In genomic region chr12:111942557-111942956, GRCh38 we compare ENCODE assay signal across 12 cellular contexts.
DNase-seq lines count a peak whose midpoint lies in the region; ATAC-seq and TF ChIP-seq lines count a peak whose summit lies in the region.
"Had no signal": no experiment of that assay in that cellular context is flagged by ENCODE, and none has a peak within 500 bp of the region (broad histone marks: within the 10 kb centered on the region; RNA-seq: fewer than 3 reads in every experiment).

No MANE protein-coding gene starts in this region.

- H3K9me3 Mint-ChIP-seq in CD8-positive, alpha-beta memory T cell, result no peaks in the 10 kb centered on the region

- no peaks in the 10 kb centered on the region for H3K27me3 Mint-ChIP-seq in CD8-positive, alpha-beta memory T cell

- no peaks in the 10 kb centered on the region for H3K9me3 ChIP-seq in HAP-1
- H3K9me3 ChIP-seq in CD8-positive, alpha-beta memory T cell (ENCODE audit: low read length), result no peaks in the 10 kb centered on the region
- H3K9me3 ChIP-seq: vagina had no signal

- CTCF ChIA-PET in CD8-positive, alpha-beta memory T cell (lab: Charles Lee), result interaction anchor here (5.0 kb wide), 1 partner anchor 71 kb away, joined by 71 read pairs; the partner anchor contains the start of genes ERP29 and TMEM116

- POLR2A ChIA-PET in CD8-positive, alpha-beta memory T cell (lab: Charles Lee), result no interaction called here

- H3K4me3 Mint-ChIP-seq in CD8-positive, alpha-beta memory T cell, result no peak overlapping the region

- no peaks in the 10 kb centered on the region for H3K36me3 ChIP-seq in HAP-1 (replicated peaks)
- peaks cover 6% of the 10 kb centered on the region for H3K36me3 ChIP-seq in CD8-positive, alpha-beta memory T cell (ENCODE audit: insufficient read depth, low read length)
- H3K36me3 ChIP-seq: vagina had no signal

- in situ Hi-C loops in ACHN (cut with HindIII; ENCODE audit: low pct_ligation_motif_present, low pct_unique_long_range_greater_than_20kb, low sequenced_read_pairs) (no loop called here), HAP-1 (cut with MboI; ENCODE audit: low sequenced_read_pairs) (loop anchor here (25.0 kb wide), 1 partner anchor 445 kb away; the partner anchor contains the start of gene HECTD4)

- H3K27ac ChIP-seq in CD8-positive, alpha-beta memory T cell (ENCODE audit: low read depth, low read length), result no peak overlapping the region
- H3K27ac ChIP-seq: vagina had no signal

- peak; percentile 79 for ATAC-seq in SK-N-SH treated with all-trans-retinoic acid at 6 μM for 48 hours
- ATAC-seq in GM21360 (IDR thresholded peaks at IDR 0.05; ENCODE audit: unreplicated experiment), result no peak
- ATAC-seq: Right ventricle myocardium inferior had no signal

- H3K4me1 ChIP-seq in HAP-1, result no peaks in the 10 kb centered on the region
- H3K4me1 ChIP-seq in CD8-positive, alpha-beta memory T cell (ENCODE audit: insufficient read depth, low read length), result peaks cover 16% of the 10 kb centered on the region
- H3K4me1 ChIP-seq: vagina had no signal

- H3K36me3 Mint-ChIP-seq in CD8-positive, alpha-beta memory T cell, result peaks cover 0 to 23% (median 2%) of the 10 kb centered on the region in 3 donors

- peak overlapping the region in 2 of 8 donors; percentile 1 to 88 for H3K27ac Mint-ChIP-seq in CD8-positive, alpha-beta memory T cell

- DNase-seq in ACHN, result peak; percentile 38
- DNase-seq in EH (ENCODE audit: low read depth), result peak; percentile 66
- DNase-seq in fibroblast of pulmonary artery (ENCODE audit: low read depth), result peak; percentile 79
- DNase-seq in T-helper 1 cell, result no peak
- DNase-seq in HAP-1 (ENCODE audit: low spot score in 2 of 2), result no peak
- DNase-seq in CD8-positive, alpha-beta memory T cell, result no peak
- DNase-seq: erythroblast, NCI-H1105 had no signal

- H3K4me3 ChIP-seq in fibroblast of pulmonary artery (replicated peaks; ENCODE audit: low read depth, low read length), result no peak overlapping the region
- no peak overlapping the region for H3K4me3 ChIP-seq in HAP-1
- no peak overlapping the region for H3K4me3 ChIP-seq in CD8-positive, alpha-beta memory T cell (ENCODE audit: low read length)
- H3K4me3 ChIP-seq: vagina had no signal

- TF ChIP-seq CTCF in fibroblast of pulmonary artery (IDR thresholded peaks at IDR 0.05; ENCODE audit: low read length, missing control alignments), result no peak

- H3K27me3 ChIP-seq in HAP-1 (ENCODE audit: low read depth), result no peaks in the 10 kb centered on the region
- H3K27me3 ChIP-seq in CD8-positive, alpha-beta memory T cell (ENCODE audit: insufficient read depth, low read length, poor library complexity, severe bottlenecking), result no peaks in the 10 kb centered on the region
- H3K27me3 ChIP-seq: vagina had no signal

- H3K4me1 Mint-ChIP-seq in CD8-positive, alpha-beta memory T cell, result peaks cover 11 to 17% (median 15%) of the 10 kb centered on the region in 3 donors

TF ChIP-seq in SK-N-SH treated with all-trans-retinoic acid at 6 μM for 48 hours, 23 proteins besides CTCF, POLR2A, EP300 and RAD21:
- TF ChIP-seq OSR1 (CRISPR knock-in tag; IDR thresholded peaks at IDR 0.05), result no peak
- TF ChIP-seq ESRRG (CRISPR knock-in tag; IDR thresholded peaks at IDR 0.05), result no peak
- peak; percentile 51 for TF ChIP-seq ISL1 (CRISPR knock-in tag; IDR thresholded peaks at IDR 0.05)
- 0 out of 2 replicates have a peak, but pooled peaks have one; percentile 9 for TF ChIP-seq ZFP3 (CRISPR knock-in tag; IDR thresholded peaks at IDR 0.05)

Comparison
In these comparisons a context has a peak if more than half of its experiments do, and no peak if none do; other contexts are left out.
1. DNase-seq: peak in ACHN (single experiment), EH (single experiment) and fibroblast of pulmonary artery (single experiment); none in T-helper 1 cell (0 of 5), HAP-1 (0 of 2) and CD8-positive, alpha-beta memory T cell (0 of 5).